16 cellular contexts compared by ENCODE assay signal in genomic region chr17:35238817-35239216, GRCh38. TPM values are rescaled to one million over a fixed set of nuclear protein-coding genes. Genes with fewer than 3 reads are reported as not detected.
DNase-seq lines count a peak whose midpoint lies in the region; ATAC-seq and TF ChIP-seq lines count a peak whose summit lies in the region.
"Had no signal": no experiment of that assay in that cellular context is flagged by ENCODE, and none has a peak within 500 bp of the region (broad histone marks: within the 10 kb centered on the region; RNA-seq: fewer than 3 reads in every experiment).

No MANE protein-coding gene starts in this region.

- H3K4me3 ChIP-seq in AG10803 (ENCODE audit: low read length) = no peak overlapping the region
- peak overlapping the region in 1 of 10 donors; percentile 95 for H3K4me3 ChIP-seq in heart right ventricle
- no peak overlapping the region for H3K4me3 ChIP-seq in lower lobe of right lung
- H3K4me3 ChIP-seq: psoas muscle had no signal

- no peak for TF ChIP-seq CTCF in AG10803 (conservative IDR thresholded peaks at IDR 0.05; ENCODE audit: low read length)
- TF ChIP-seq CTCF in heart right ventricle (IDR thresholded peaks at IDR 0.05) = no peak
- no peak for TF ChIP-seq CTCF in lower lobe of right lung (IDR thresholded peaks at IDR 0.05)

- POLR2A ChIA-PET in activated naive CD8-positive, alpha-beta T cell treated with anti-CD3 and anti-CD28 coated beads, Interleukin-2, amount 10 ng/mL, durations not matched to agents 7 days and 5 days (lab: Charles Lee) = interaction anchor here (0.6 to 10.5 kb wide), 6 partner anchors 16 to 298 kb away, joined by 3 to 296 read pairs (median 88); partner anchors contain the start of gene SLFN12L

- H3K27ac ChIP-seq in heart right ventricle (no peak overlapping the region), lower lobe of right lung (no peak overlapping the region)
- H3K27ac ChIP-seq: psoas muscle had no signal

- H3K4me1 Mint-ChIP-seq in activated naive CD8-positive, alpha-beta T cell treated with anti-CD3 and anti-CD28 coated beads, Interleukin-2, amount 10 ng/mL, durations not matched to agents 7 days and 5 days = peaks cover 53% of the 10 kb centered on the region

- H3K9me3 ChIP-seq in heart right ventricle = peaks cover 0 to 5% (median 0%) of the 10 kb centered on the region in 11 donors
- H3K9me3 ChIP-seq in lower lobe of right lung = no peaks in the 10 kb centered on the region
- H3K9me3 ChIP-seq: psoas muscle had no signal

- H3K27me3 ChIP-seq in heart right ventricle = no peaks in the 10 kb centered on the region
- no peaks in the 10 kb centered on the region for H3K27me3 ChIP-seq in lower lobe of right lung (ENCODE audit: low read depth)

- WGBS in heart right ventricle, 2 donors = 65 to 70% methylated on average over 2 of the region's 2 CpGs

- no peaks in the 10 kb centered on the region for H3K27me3 Mint-ChIP-seq in activated naive CD8-positive, alpha-beta T cell treated with anti-CD3 and anti-CD28 coated beads, Interleukin-2, amount 10 ng/mL, durations not matched to agents 7 days and 5 days

- H3K36me3 Mint-ChIP-seq in activated naive CD8-positive, alpha-beta T cell treated with anti-CD3 and anti-CD28 coated beads, Interleukin-2, amount 10 ng/mL, durations not matched to agents 7 days and 5 days = peaks cover 52% of the 10 kb centered on the region

- H3K4me1 ChIP-seq in heart right ventricle (peaks cover 0 to 27% (median 11%) of the 10 kb centered on the region in 9 donors), lower lobe of right lung (peaks cover 16% of the 10 kb centered on the region)

- H3K9me3 Mint-ChIP-seq in activated naive CD8-positive, alpha-beta T cell treated with anti-CD3 and anti-CD28 coated beads, Interleukin-2, amount 10 ng/mL, durations not matched to agents 7 days and 5 days = no peaks in the 10 kb centered on the region

- DNase-seq in AG10803 (ENCODE audit: low read depth) = peak; percentile 53
- DNase-seq in HCEC 1CT = peak; percentile 69
- DNase-seq in activated naive CD8-positive, alpha-beta T cell treated with anti-CD3 and anti-CD28 coated beads, Interleukin-2, amount 10 ng/mL, durations not matched to agents 7 days and 5 days = no peak
- peak; percentile 84 for DNase-seq in iris pigment epithelial cell (ENCODE audit: low read depth)
- DNase-seq in heart right ventricle = no peak
- no peak for DNase-seq in lower lobe of right lung
- no peak for DNase-seq in activated gamma-delta T cell treated with Interleukin-2 at 50 U/mL for 16 hours
- DNase-seq: central memory CD4-positive, alpha-beta T cell; glutamatergic neuron; NCI-H1105 treated with DMSO at 0.1 percent for 48 hours; NCI-H748 treated with DMSO at 0.1 percent for 48 hours; psoas muscle; stimulated activated CD4-positive, alpha-beta T cell treated with anti-CD3 and anti-CD28 coated beads, Interleukin-4, amount 100 ng/mL, for 4 hours had no signal

- peak overlapping the region; percentile 98 for H3K27ac Mint-ChIP-seq in activated naive CD8-positive, alpha-beta T cell treated with anti-CD3 and anti-CD28 coated beads, Interleukin-2, amount 10 ng/mL, durations not matched to agents 7 days and 5 days

- peak overlapping the region; percentile 99 for H3K4me3 Mint-ChIP-seq in activated naive CD8-positive, alpha-beta T cell treated with anti-CD3 and anti-CD28 coated beads, Interleukin-2, amount 10 ng/mL, durations not matched to agents 7 days and 5 days

- intact Hi-C loops in heart right ventricle (cut with DNase I) = no loop called here
- intact Hi-C loops in lower lobe of right lung (cut with DNase I) = no loop called here

- ATAC-seq in activated naive CD8-positive, alpha-beta T cell treated with anti-CD3 and anti-CD28 coated beads, Interleukin-2, amount 10 ng/mL, durations not matched to agents 7 days and 5 days (ENCODE audit: low read depth) = no peak
- no peak for ATAC-seq in heart right ventricle
- ATAC-seq in HG03175 (IDR thresholded peaks at IDR 0.05; ENCODE audit: unreplicated experiment) = no peak
- no peak for ATAC-seq in lower lobe of right lung
- ATAC-seq: psoas muscle had no signal

- H3K36me3 ChIP-seq in heart right ventricle (no peaks in the 10 kb centered on the region), lower lobe of right lung (no peaks in the 10 kb centered on the region)

RNA-seq across cellular contexts. Expression of gene SLFN5, which starts 4.1 kb away (rescaled TPM):
- total RNA-seq in activated naive CD8-positive, alpha-beta T cell treated with anti-CD3 and anti-CD28 coated beads, Interleukin-2, amount 10 ng/mL, durations not matched to agents 7 days and 5 days = 100 to 1,000 TPM; 239 to 249 TPM
- total RNA-seq in heart right ventricle = 10 to 100 TPM; 11.0 to 29.8 (median 15.9) TPM
- 1 to 10 TPM; 2.5 to 5.4 TPM for polyA plus RNA-seq in heart right ventricle
- 47.6 TPM for total RNA-seq in lower lobe of right lung

RNA-seq across cellular contexts. Expression of gene SLC35G3, which starts 44.6 kb away (rescaled TPM):
- not detected for total RNA-seq in activated naive CD8-positive, alpha-beta T cell treated with anti-CD3 and anti-CD28 coated beads, Interleukin-2, amount 10 ng/mL, durations not matched to agents 7 days and 5 days
- not detected for total RNA-seq in heart right ventricle
- polyA plus RNA-seq in heart right ventricle = not detected
- total RNA-seq in lower lobe of right lung = not detected
- total RNA-seq: lung microvascular endothelial cell, psoas muscle, temporal lobe had no signal
- polyA plus RNA-seq: psoas muscle had no signal

Comparison
In these comparisons a context has a peak if more than half of its experiments do, and no peak if none do; other contexts are left out.
1. DNase-seq: peak in AG10803 (single experiment), HCEC 1CT (single experiment) and iris pigment epithelial cell (single experiment); none in activated naive CD8-positive, alpha-beta T cell treated with anti-CD3 and anti-CD28 coated beads, Interleukin-2, amount 10 ng/mL, durations not matched to agents 7 days and 5 days (single experiment), heart right ventricle (0 of 2), lower lobe of right lung (single experiment) and activated gamma-delta T cell treated with Interleukin-2 at 50 U/mL for 16 hours (single experiment).